Comparison of ENCODE assay signal across 8 cellular contexts in genomic region chr5:32710859-32711692, GRCh38. TPM values are rescaled to one million over a fixed set of nuclear protein-coding genes. Genes with fewer than 3 reads are reported as not detected.
DNase-seq lines count a peak whose midpoint lies in the region; ATAC-seq and TF ChIP-seq lines count a peak whose summit lies in the region.

TSS of gene NPR3 (plus strand) at chr5:32711321. CDS start at chr5:32711777, 456 bp downstream.

- H3K4me3 Mint-ChIP-seq in T-helper 1 cell treated with Interleukin-12 subunit alpha and Interleukin-12 subunit beta and Interleukin-4 antibody, amounts not matched to agents 30 μg/mL and 1 μg/mL, for 36 hours = peak within 1 kb of the TSS; percentile 75

- H3K27me3 Mint-ChIP-seq in T-helper 1 cell treated with Interleukin-12 subunit alpha and Interleukin-12 subunit beta and Interleukin-4 antibody, amounts not matched to agents 30 μg/mL and 1 μg/mL, for 36 hours (ENCODE audit: low read depth) = peaks cover 79% of the 10 kb centered on the region

- peak within 1 kb of the TSS; percentile 54 for H2AFZ ChIP-seq in osteoblast (ENCODE audit: low read length)

- H3K79me2 ChIP-seq in osteoblast (ENCODE audit: insufficient read depth, low read length) = peaks cover 43% of the 10 kb centered on the region

- peaks cover 23% of the 10 kb centered on the region for H3K4me1 ChIP-seq in osteoblast (ENCODE audit: insufficient read depth, low read length)

- H3K36me3 Mint-ChIP-seq in T-helper 1 cell treated with Interleukin-12 subunit alpha and Interleukin-12 subunit beta and Interleukin-4 antibody, amounts not matched to agents 30 μg/mL and 1 μg/mL, for 36 hours (ENCODE audit: low read depth) = peaks cover 4% of the 10 kb centered on the region

- DNase-seq in T-helper 1 cell = no peak
- peak; percentile 45 for DNase-seq in glomerular visceral epithelial cell (ENCODE audit: extremely low spot score)
- DNase-seq in osteoblast (ENCODE audit: insufficient read length, low spot score, missing footprints) = peak; percentile 89
- DNase-seq in NCI-H1092 treated with DMSO at 0.1 percent for 48 hours (lab: John Stamatoyannopoulos, UW) = no peak
- DNase-seq in LoVo (ENCODE audit: low spot score) = no peak

- peak within 1 kb of the TSS; percentile 79 for H3K27ac ChIP-seq in osteoblast (ENCODE audit: low read depth, low read length)

- H3K36me3 ChIP-seq in osteoblast (ENCODE audit: insufficient read depth, low read length) = peaks cover 4% of the 10 kb centered on the region

- peak within 1 kb of the TSS; percentile 73 for H3K27ac Mint-ChIP-seq in T-helper 1 cell treated with Interleukin-12 subunit alpha and Interleukin-12 subunit beta and Interleukin-4 antibody, amounts not matched to agents 30 μg/mL and 1 μg/mL, for 36 hours

- no peaks in the 10 kb centered on the region for H3K9me3 ChIP-seq in osteoblast (ENCODE audit: low read depth, low read length)

- peaks cover 18% of the 10 kb centered on the region for H3K4me1 Mint-ChIP-seq in T-helper 1 cell treated with Interleukin-12 subunit alpha and Interleukin-12 subunit beta and Interleukin-4 antibody, amounts not matched to agents 30 μg/mL and 1 μg/mL, for 36 hours (ENCODE audit: low read depth)

- H3K4me2 ChIP-seq in osteoblast (ENCODE audit: insufficient read depth, low read length) = peak within 1 kb of the TSS; percentile 73

- TF ChIP-seq CTCF in WI38 (IDR thresholded peaks at IDR 0.05; ENCODE audit: low read depth, low read length) (no peak), osteoblast (IDR thresholded peaks at IDR 0.05; ENCODE audit: extremely low read depth, low read depth, low read length) (no peak)

- H3K4me3 ChIP-seq in WI38 (ENCODE audit: low read depth, low read length) (peak within 1 kb of the TSS; percentile 69), osteoblast (ENCODE audit: insufficient read depth, low read length) (peak within 1 kb of the TSS; percentile 83)

- peaks cover 5% of the 10 kb centered on the region for H4K20me1 ChIP-seq in osteoblast (ENCODE audit: insufficient read depth, low read length)

- ATAC-seq in HG03280 (IDR thresholded peaks at IDR 0.05; ENCODE audit: unreplicated experiment) = no peak

- no peaks in the 10 kb centered on the region for H3K27me3 ChIP-seq in osteoblast (ENCODE audit: insufficient read depth, low read length)

- H3K9me3 Mint-ChIP-seq in T-helper 1 cell treated with Interleukin-12 subunit alpha and Interleukin-12 subunit beta and Interleukin-4 antibody, amounts not matched to agents 30 μg/mL and 1 μg/mL, for 36 hours = no peaks in the 10 kb centered on the region

RNA-seq across cellular contexts. Expression of gene NPR3, which starts in this region (rescaled TPM):
- total RNA-seq in osteoblast = 73.1 and 92.3 TPM in 2 replicates

Comparison
In these comparisons a context has a peak if more than half of its experiments do, and no peak if none do; other contexts are left out.
1. DNase-seq: peak in glomerular visceral epithelial cell (single experiment) and osteoblast (single experiment); none in T-helper 1 cell (0 of 5), NCI-H1092 treated with DMSO at 0.1 percent for 48 hours (single experiment) and LoVo (single experiment).